25 cellular contexts compared by ENCODE assay signal in the genomic region with DNA sequence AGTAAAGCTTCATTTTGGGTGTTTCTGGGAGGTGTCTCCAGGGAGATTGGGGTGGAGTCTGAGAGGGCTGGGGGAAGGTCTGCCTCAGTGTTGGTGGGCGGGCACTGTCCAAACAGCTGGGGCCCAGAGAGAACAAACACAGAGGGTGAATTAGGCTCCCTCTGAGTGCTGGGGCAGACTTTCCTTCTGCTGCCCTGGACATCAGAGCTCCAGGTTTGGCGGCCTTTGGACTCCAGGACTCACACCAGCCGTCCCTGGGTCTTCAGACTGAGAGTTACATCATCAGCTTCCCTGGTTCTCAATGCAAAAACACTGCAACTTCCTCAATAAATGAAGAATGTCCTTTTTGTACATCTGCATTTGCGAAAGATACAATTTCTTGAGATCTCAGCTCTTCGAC.
"Had no signal": no experiment of that assay in that cellular context is flagged by ENCODE, and none has a peak within 500 bp of the region (broad histone marks: within the 10 kb centered on the region; RNA-seq: fewer than 3 reads in every experiment).

No MANE protein-coding gene starts in this region.

- H3K27ac Mint-ChIP-seq: immature natural killer cell; natural killer cell treated with Interleukin-12 subunit alpha and Interleukin-12 subunit beta and Interleukin-15 and Interleukin-18, amount 100 ng/mL, for 72 hours; progenitor cell of endocrine pancreas; stimulated activated effector memory CD8-positive, alpha-beta T cell treated with anti-CD3 and anti-CD28 coated beads, Interleukin-12 subunit alpha, Interleukin-12 subunit beta, amount 100 ng/mL, for 72 hours had no signal

- H3K36me3 ChIP-seq: gastroesophageal sphincter, heart left ventricle, lower lobe of right lung, sigmoid colon, thyroid gland, upper lobe of left lung had no signal

- H3K27me3 Mint-ChIP-seq: naive B cell; natural killer cell treated with Interleukin-12 subunit alpha and Interleukin-12 subunit beta and Interleukin-15 and Interleukin-18, amount 100 ng/mL, for 72 hours; progenitor cell of endocrine pancreas had no signal

- H3K4me3 ChIP-seq: dorsolateral prefrontal cortex, gastroesophageal sphincter, heart left ventricle, lower lobe of right lung, sigmoid colon, stomach, thyroid gland, upper lobe of left lung had no signal

- H3K4me1 ChIP-seq: gastroesophageal sphincter, heart left ventricle, lower lobe of right lung, parathyroid adenoma, sigmoid colon, stomach, thyroid gland, upper lobe of left lung had no signal

- H3K4me3 Mint-ChIP-seq: immature natural killer cell; naive B cell; natural killer cell treated with Interleukin-12 subunit alpha and Interleukin-12 subunit beta and Interleukin-15 and Interleukin-18, amount 100 ng/mL, for 72 hours; neural crest cell; stimulated activated effector memory CD8-positive, alpha-beta T cell treated with anti-CD3 and anti-CD28 coated beads, Interleukin-12 subunit alpha, Interleukin-12 subunit beta, amount 100 ng/mL, for 72 hours had no signal

- H3K9me3 ChIP-seq: lower lobe of right lung, thyroid gland, upper lobe of left lung had no signal

- DNase-seq: dorsolateral prefrontal cortex; effector CD4-positive, alpha-beta T cell; foreskin fibroblast; heart left ventricle; hypothalamus; immature natural killer cell; islet precursor cell; kidney glomerular epithelial cell; left ventricle myocardium superior; lower lobe of right lung; naive B cell; sigmoid colon; stimulated activated CD4-positive, alpha-beta T cell treated with anti-CD3 and anti-CD28 coated beads, Interleukin-2, amount 100 ng/mL, for 24 hours; stimulated activated CD4-positive, alpha-beta T cell treated with anti-CD3 and anti-CD28 coated beads, Interleukin-4, amount 100 ng/mL, for 24 hours; stimulated activated naive CD4-positive, alpha-beta T cell treated with Interleukin-2 at 50 U/mL for 16 hours; stomach; thyroid gland; upper lobe of left lung had no signal

- H3K27ac ChIP-seq: dorsolateral prefrontal cortex, epithelial cell of prostate, gastroesophageal sphincter, heart left ventricle, lower lobe of right lung, parathyroid adenoma, sigmoid colon, stomach, thyroid gland, upper lobe of left lung had no signal

- H3K27me3 ChIP-seq: dorsolateral prefrontal cortex, heart left ventricle, sigmoid colon, stomach, thyroid gland, upper lobe of left lung had no signal

- H2AFZ ChIP-seq: parathyroid adenoma had no signal

- H3K36me3 Mint-ChIP-seq: immature natural killer cell; stimulated activated effector memory CD8-positive, alpha-beta T cell treated with anti-CD3 and anti-CD28 coated beads, Interleukin-12 subunit alpha, Interleukin-12 subunit beta, amount 100 ng/mL, for 72 hours had no signal

- H3K4me1 Mint-ChIP-seq: immature natural killer cell; naive B cell; neural crest cell; stimulated activated effector memory CD8-positive, alpha-beta T cell treated with anti-CD3 and anti-CD28 coated beads, Interleukin-12 subunit alpha, Interleukin-12 subunit beta, amount 100 ng/mL, for 72 hours had no signal

- H3K79me2 ChIP-seq: parathyroid adenoma had no signal
